16 cellular contexts compared by ENCODE assay signal in the genomic region with DNA sequence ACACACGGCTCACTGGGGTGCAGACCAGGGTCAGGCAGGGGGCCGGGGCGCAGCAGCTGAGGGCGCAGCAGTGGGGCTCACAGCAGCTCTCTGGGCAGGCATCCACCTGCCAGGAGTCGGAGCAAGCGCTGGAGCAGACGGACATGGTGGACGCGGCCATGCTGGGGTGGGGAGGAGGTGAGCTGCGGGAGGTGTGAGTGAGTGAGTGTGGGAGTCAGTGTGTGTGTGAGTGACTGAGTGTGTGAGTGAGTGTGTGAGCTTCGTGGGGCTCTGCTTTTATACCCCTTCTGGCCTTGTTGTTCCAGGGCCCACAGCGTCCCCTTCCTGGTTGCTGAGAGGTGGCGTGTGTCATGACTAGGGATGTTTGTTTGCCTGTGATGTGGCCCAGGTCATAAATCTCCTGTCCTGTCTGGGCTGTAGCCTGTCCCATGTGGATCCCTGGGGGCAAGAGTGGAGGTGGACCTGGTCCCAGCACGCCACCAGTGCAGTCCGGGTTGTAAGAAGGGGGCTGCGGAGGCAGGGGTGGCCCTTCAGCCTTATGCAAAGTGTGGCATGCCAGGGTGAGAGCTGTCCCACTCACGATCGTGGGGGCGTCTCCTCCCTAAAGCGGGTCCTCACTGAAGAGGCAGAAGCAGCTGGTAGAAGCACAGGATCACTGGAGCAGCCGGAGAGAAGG. TPM values are rescaled to one million over a fixed set of nuclear protein-coding genes. Genes with fewer than 3 reads are reported as not detected.
DNase-seq lines count a peak whose midpoint lies in the region; TF ChIP-seq lines count a peak whose summit lies in the region.
"Had no signal": no experiment of that assay in that cellular context is flagged by ENCODE, and none has a peak within 500 bp of the region (broad histone marks: within the 10 kb centered on the region; RNA-seq: fewer than 3 reads in every experiment).

A gene with protein sequence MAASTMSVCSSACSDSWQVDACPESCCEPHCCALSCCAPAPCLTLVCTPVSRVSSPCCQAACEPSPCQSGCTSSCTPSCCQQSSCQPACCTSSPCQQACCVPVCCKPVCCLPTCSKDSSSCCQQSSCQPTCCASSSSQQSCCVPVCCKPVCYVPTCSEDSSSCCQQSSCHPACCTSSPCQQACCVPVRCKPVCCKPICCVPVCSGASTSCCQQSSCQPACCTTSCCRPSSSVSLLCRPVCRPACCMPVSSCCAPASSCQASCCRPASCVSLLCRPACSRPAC (minus strand): TSS at position 205 of the 676 bp plus-strand sequence. CDS start 45 bp downstream, at position 160.

- H3K4me1 Mint-ChIP-seq in activated T-helper 2 cell treated with anti-CD3 and anti-CD28 coated beads, Interferon-gamma antibody, Interleukin-2, Interleukin-4, amounts not matched to agents 10 μg/mL and 5 μg/mL and 100 μg/mL, durations not matched to agents 14 hours and 24 hours and 36 hours (ENCODE audit: low read depth), result no peaks in the 10 kb centered on the region

- BruUV-seq in OCI-LY7 (replicated peaks; lab: Mats Ljungman, UMichigan), result no TSS peak

- H3K4me3 ChIP-seq in H7 (ENCODE audit: insufficient read depth, low read depth, low read length) (no peak within 1 kb of the TSS), OCI-LY7 (ENCODE audit: low read depth, low read length, poor library complexity, severe bottlenecking) (no peak within 1 kb of the TSS)

- no peak for TF ChIP-seq CTCF in OCI-LY7 (conservative IDR thresholded peaks at IDR 0.05; ENCODE audit: low read length)

- H3K27ac Mint-ChIP-seq in activated T-helper 2 cell treated with anti-CD3 and anti-CD28 coated beads, Interferon-gamma antibody, Interleukin-2, Interleukin-4, amounts not matched to agents 10 μg/mL and 5 μg/mL and 100 μg/mL, durations not matched to agents 14 hours and 24 hours and 36 hours, result no peak within 1 kb of the TSS
- H3K27ac Mint-ChIP-seq: CD4-positive, CD25-positive, alpha-beta regulatory T cell had no signal

- no peaks in the 10 kb centered on the region for H3K79me2 ChIP-seq in OCI-LY7 (ENCODE audit: insufficient read depth, low read depth, low read length)

- H3K27me3 ChIP-seq in H7 (ENCODE audit: control insufficient read depth, insufficient read depth, low read length), result no peaks in the 10 kb centered on the region

- H3K27ac ChIP-seq in OCI-LY7 (ENCODE audit: low read depth, low read length, poor library complexity, severe bottlenecking), result no peak within 1 kb of the TSS
- H3K27ac ChIP-seq: HL-60 had no signal

- no peak within 1 kb of the TSS for H3K4me3 Mint-ChIP-seq in activated T-helper 2 cell treated with anti-CD3 and anti-CD28 coated beads, Interferon-gamma antibody, Interleukin-2, Interleukin-4, amounts not matched to agents 10 μg/mL and 5 μg/mL and 100 μg/mL, durations not matched to agents 14 hours and 24 hours and 36 hours (ENCODE audit: low read depth)

- no peaks in the 10 kb centered on the region for H3K4me1 ChIP-seq in OCI-LY7 (ENCODE audit: insufficient read depth, low read length, poor library complexity, severe bottlenecking)

- no peak within 1 kb of the TSS for H2AFZ ChIP-seq in OCI-LY7 (ENCODE audit: low read length)

- POLR2A ChIA-PET in OCI-LY7 (lab: Charles Lee), result interaction anchor here (0.7 kb wide), 1 partner anchor 1241 kb away, joined by 3 read pairs; no protein-coding TSS in a partner anchor

- no peak for TF ChIP-seq POLR2A in erythroblast (IDR thresholded peaks at IDR 0.05; ENCODE audit: low read length)

- no peaks in the 10 kb centered on the region for H3K36me3 Mint-ChIP-seq in activated T-helper 2 cell treated with anti-CD3 and anti-CD28 coated beads, Interferon-gamma antibody, Interleukin-2, Interleukin-4, amounts not matched to agents 10 μg/mL and 5 μg/mL and 100 μg/mL, durations not matched to agents 14 hours and 24 hours and 36 hours (ENCODE audit: low read depth)
- H3K36me3 Mint-ChIP-seq: CD4-positive, CD25-positive, alpha-beta regulatory T cell had no signal

- no peaks in the 10 kb centered on the region for H3K9me2 ChIP-seq in OCI-LY7 (ENCODE audit: insufficient read depth, low read length)

- DNase-seq in Daoy (ENCODE audit: low read depth) (peak; percentile 3), H7 (peak; percentile 41), islet precursor cell (peak; percentile 49), posterior vena cava (ENCODE audit: low spot score) (peak; percentile 78), OCI-LY7 (ENCODE audit: low spot score) (no peak), erythroblast (lab: John Stamatoyannopoulos, UW) (no peak)
- no peak for DNase-seq in activated T-helper 2 cell treated with anti-CD3 and anti-CD28 coated beads, Interferon-gamma antibody, Interleukin-2, Interleukin-4, amounts not matched to agents 10 μg/mL and 5 μg/mL and 100 μg/mL, durations not matched to agents 14 hours and 24 hours and 36 hours (ENCODE audit: low spot score)
- no peak for DNase-seq in stimulated activated naive CD4-positive, alpha-beta T cell treated with Interleukin-2 at 50 U/mL for 16 hours (lab: John Stamatoyannopoulos, UW)
- DNase-seq: ACHN; CD4-positive, CD25-positive, alpha-beta regulatory T cell; GDM1; GOT3; NCI-H2107; NCI-H226; NCI-H526 had no signal

- intact Hi-C loops in posterior vena cava (cut with DNase I), result no loop called here
- intact Hi-C loops in OCI-LY7 (cut with micrococcal nuclease; ENCODE audit: unreplicated experiment), result no loop called here
- intact Hi-C loops in activated T-helper 2 cell treated with anti-CD3 and anti-CD28 coated beads, Interferon-gamma antibody, Interleukin-2, Interleukin-4, amounts not matched to agents 10 μg/mL and 5 μg/mL and 100 μg/mL, durations not matched to agents 14 hours and 24 hours and 36 hours (cut with micrococcal nuclease), result no loop called here

- H3K9me3 Mint-ChIP-seq in activated T-helper 2 cell treated with anti-CD3 and anti-CD28 coated beads, Interferon-gamma antibody, Interleukin-2, Interleukin-4, amounts not matched to agents 10 μg/mL and 5 μg/mL and 100 μg/mL, durations not matched to agents 14 hours and 24 hours and 36 hours, result no peaks in the 10 kb centered on the region

- H3K4me2 ChIP-seq in OCI-LY7 (ENCODE audit: low read length), result no peak within 1 kb of the TSS

- peaks cover 9% of the 10 kb centered on the region; the same call in 1 of the 2 replicates for H3K9me3 ChIP-seq in OCI-LY7 (ENCODE audit: low read length)

- H3K27me3 Mint-ChIP-seq in activated T-helper 2 cell treated with anti-CD3 and anti-CD28 coated beads, Interferon-gamma antibody, Interleukin-2, Interleukin-4, amounts not matched to agents 10 μg/mL and 5 μg/mL and 100 μg/mL, durations not matched to agents 14 hours and 24 hours and 36 hours (ENCODE audit: low read depth), result no peaks in the 10 kb centered on the region
- H3K27me3 Mint-ChIP-seq: CD4-positive, CD25-positive, alpha-beta regulatory T cell had no signal

- no peaks in the 10 kb centered on the region for H3K36me3 ChIP-seq in H7 (replicated peaks; ENCODE audit: control insufficient read depth, insufficient read depth, low read length)
- no peaks in the 10 kb centered on the region for H3K36me3 ChIP-seq in OCI-LY7 (ENCODE audit: insufficient read depth, low read length)

- CTCF ChIA-PET in OCI-LY7 (lab: Charles Lee; ENCODE audit: unreplicated experiment), result no interaction called here

- no peaks in the 10 kb centered on the region for H4K20me1 ChIP-seq in OCI-LY7 (ENCODE audit: insufficient read depth, low read length)

RNA-seq across cellular contexts. Expression of the gene that starts here (rescaled TPM):
- total RNA-seq in Daoy (2014; rRNA removed; shearing (Covaris generic)), result not detected in 2 replicates
- not detected in 2 replicates for total RNA-seq in H7 (2014; rRNA removed; shearing (Covaris generic))
- not detected for total RNA-seq in posterior vena cava
- total RNA-seq in OCI-LY7 (2014; rRNA removed; shearing (Covaris generic)), result 0.13 TPM in 1 of 2 replicates, not detected in the other
- not detected in 2 replicates for total RNA-seq in OCI-LY7 (2022)
- total RNA-seq in activated T-helper 2 cell treated with anti-CD3 and anti-CD28 coated beads, Interferon-gamma antibody, Interleukin-2, Interleukin-4, amounts not matched to agents 10 μg/mL and 5 μg/mL and 100 μg/mL, durations not matched to agents 14 hours and 24 hours and 36 hours, result not detected in 2 replicates
- total RNA-seq: CD4-positive, CD25-positive, alpha-beta regulatory T cell had no signal

Comparison
In these comparisons a context has a peak if more than half of its experiments do, and no peak if none do; other contexts are left out.
1. Peak in DNase-seq in Daoy; RNA of the gene not detected or under 1 TPM.
2. Peak in DNase-seq in H7; RNA of the gene not detected or under 1 TPM.
3. Peak in DNase-seq in posterior vena cava; RNA of the gene not detected or under 1 TPM.